Comparison of ENCODE assay signal across 8 cellular contexts in genomic region chr2:9630001-9630749, GRCh38. TPM values are rescaled to one million over a fixed set of nuclear protein-coding genes. Genes with fewer than 3 reads are reported as not detected.
DNase-seq lines count a peak whose midpoint lies in the region; ATAC-seq and TF ChIP-seq lines count a peak whose summit lies in the region.

No MANE protein-coding gene starts in this region.

- H3K36me3 ChIP-seq in neural progenitor cell (peaks cover 16% of the 10 kb centered on the region), stomach smooth muscle (ENCODE audit: control insufficient read depth in 2 of 2, insufficient read depth in 2 of 2, low read length in 2 of 2) (no peaks in the 10 kb centered on the region)

- peak; percentile 59 for DNase-seq in DMS79 (lab: John Stamatoyannopoulos, UW)
- DNase-seq in KG1 (lab: John Stamatoyannopoulos, UW): peak; percentile 33
- DNase-seq in RPMI8226: peak; percentile 86
- peak; percentile 65 for DNase-seq in activated effector memory CD4-positive, alpha-beta T cell treated with Interleukin-2 at 50 U/mL for 16 hours
- peak; percentile 50 for DNase-seq in fibroblast of the aortic adventitia (ENCODE audit: low read depth)
- DNase-seq in neural progenitor cell (ENCODE audit: low spot score): peak; percentile 96

- peak; percentile 50 for ATAC-seq in GM21717 (IDR thresholded peaks at IDR 0.05; ENCODE audit: unreplicated experiment)

- TF ChIP-seq CTCF in fibroblast of the aortic adventitia (IDR thresholded peaks at IDR 0.05; ENCODE audit: insufficient read depth, low read length) (no peak), neural progenitor cell (IDR thresholded peaks at IDR 0.05) (no peak)

- peak overlapping the region; percentile 93 for H3K27ac Mint-ChIP-seq in neural progenitor cell

- peaks cover 5% of the 10 kb centered on the region for H3K27me3 Mint-ChIP-seq in neural progenitor cell (ENCODE audit: insufficient read depth, low read depth)

- peaks cover 37% of the 10 kb centered on the region for H3K36me3 Mint-ChIP-seq in neural progenitor cell

- H3K4me2 ChIP-seq in neural progenitor cell: peak overlapping the region; percentile 84

- no peaks in the 10 kb centered on the region for H3K9me3 ChIP-seq in neural progenitor cell (ENCODE audit: low read depth)
- H3K9me3 ChIP-seq in stomach smooth muscle (ENCODE audit: control insufficient read depth in 2 of 2, low read length in 2 of 2): no peaks in the 10 kb centered on the region

- H3K4me3 Mint-ChIP-seq in neural progenitor cell: peak overlapping the region; percentile 99

- peak overlapping the region; percentile 99 for H3K4me3 ChIP-seq in fibroblast of the aortic adventitia (ENCODE audit: low read depth, low read length)
- peak overlapping the region; percentile 73 for H3K4me3 ChIP-seq in neural progenitor cell
- H3K4me3 ChIP-seq in stomach smooth muscle (ENCODE audit: low read length in 2 of 2): peak overlapping the region; percentile 81 to 96

- H3K27ac ChIP-seq in neural progenitor cell (peak overlapping the region; percentile 100), stomach smooth muscle (ENCODE audit: low read length) (peak overlapping the region; percentile 80)

- peaks cover 56% of the 10 kb centered on the region for H3K4me1 Mint-ChIP-seq in neural progenitor cell

- H3K9ac ChIP-seq in neural progenitor cell: peak overlapping the region; percentile 98
- peak overlapping the region; percentile 65 to 81 for H3K9ac ChIP-seq in stomach smooth muscle (ENCODE audit: low read length in 2 of 2)

- no peak overlapping the region for H2AFZ ChIP-seq in neural progenitor cell (replicated peaks)

- peaks cover 27% of the 10 kb centered on the region for H3F3A ChIP-seq in neural progenitor cell (ENCODE audit: low read depth)

- H3K27me3 ChIP-seq in neural progenitor cell (peaks cover 12% of the 10 kb centered on the region), stomach smooth muscle (ENCODE audit: control insufficient read depth in 1 of 2, insufficient read depth in 2 of 2, low read length in 2 of 2) (no peaks in the 10 kb centered on the region)

- no peaks in the 10 kb centered on the region for H3K9me3 Mint-ChIP-seq in neural progenitor cell

- H3K4me1 ChIP-seq in neural progenitor cell (peaks cover 44% of the 10 kb centered on the region), stomach smooth muscle (ENCODE audit: control insufficient read depth, insufficient read depth, low read length) (peaks cover 13% of the 10 kb centered on the region)

- H4K20me1 ChIP-seq in neural progenitor cell (ENCODE audit: low read depth): peaks cover 50% of the 10 kb centered on the region

- H3K79me2 ChIP-seq in neural progenitor cell (ENCODE audit: low read depth): peaks cover 51% of the 10 kb centered on the region

RNA-seq across cellular contexts. Expression of gene YWHAQ, which starts 0.6 kb away (rescaled TPM):
- total RNA-seq in fibroblast of the aortic adventitia (ENCODE audit: low replicate concordance): 152 and 562 TPM in 2 replicates
- total RNA-seq in neural progenitor cell (ENCODE audit: low replicate concordance): 468 and 655 TPM in 2 replicates

Comparison
In these comparisons a context has a peak if more than half of its experiments do, and no peak if none do; other contexts are left out.
1. Peak in every context shown above with its lines: DNase-seq, ATAC-seq, H3K4me3 ChIP-seq and H3K27ac ChIP-seq.
2. DNase-seq: peak in every context shown above with its lines; median percentile 96 in neural progenitor cell; 86 in RPMI8226; 65 in activated effector memory CD4-positive, alpha-beta T cell treated with Interleukin-2 at 50 U/mL for 16 hours; 59 in DMS79; 50 in fibroblast of the aortic adventitia; 33 in KG1.